Comparison of ENCODE assay signal across 15 cellular contexts in the genomic region with DNA sequence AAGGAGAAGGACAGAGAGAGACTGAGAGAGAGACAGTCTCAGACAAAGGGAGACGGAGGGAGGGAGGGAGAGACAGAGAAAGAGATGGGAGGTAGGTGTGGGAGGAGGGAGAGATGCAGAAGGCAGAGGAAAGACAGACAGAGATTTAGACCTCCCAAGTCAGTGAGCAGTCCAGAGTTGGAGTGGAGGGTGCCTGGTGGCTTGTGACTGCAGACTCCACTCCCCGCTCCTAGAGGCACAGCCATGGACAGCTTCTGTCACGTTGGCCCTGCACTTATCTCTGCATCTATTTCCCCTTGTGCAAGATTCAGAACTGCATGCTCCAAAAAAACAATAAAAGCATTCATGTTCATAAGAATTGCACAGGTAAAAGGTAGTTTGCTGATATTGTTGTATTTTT. TPM values are rescaled to one million over a fixed set of nuclear protein-coding genes. Genes with fewer than 3 reads are reported as not detected.
DNase-seq lines count a peak whose midpoint lies in the region; ATAC-seq and TF ChIP-seq lines count a peak whose summit lies in the region.
"Had no signal": no experiment of that assay in that cellular context is flagged by ENCODE, and none has a peak within 500 bp of the region (broad histone marks: within the 10 kb centered on the region; RNA-seq: fewer than 3 reads in every experiment).

No MANE protein-coding gene starts in this region.

- no peaks in the 10 kb centered on the region for H3K27me3 Mint-ChIP-seq in CD4-positive, CD25-positive, alpha-beta regulatory T cell
- no peaks in the 10 kb centered on the region for H3K27me3 Mint-ChIP-seq in activated naive CD8-positive, alpha-beta T cell treated with anti-CD3 and anti-CD28 coated beads for 36 hours
- no peaks in the 10 kb centered on the region for H3K27me3 Mint-ChIP-seq in natural killer cell (ENCODE audit: low read depth in 2 of 2)

- peak overlapping the region; percentile 88 for H3K4me3 ChIP-seq in CD4-positive, CD25-positive, alpha-beta regulatory T cell (ENCODE audit: low read depth, low read length)
- H3K4me3 ChIP-seq: MG63, right atrium auricular region, SJSA1 had no signal

- H3K27ac ChIP-seq in CD4-positive, CD25-positive, alpha-beta regulatory T cell (ENCODE audit: insufficient read depth, low read length, poor library complexity, severe bottlenecking), result peak overlapping the region; percentile 96
- H3K27ac ChIP-seq in KOPT-K1 (ENCODE audit: low read depth, low read length, poor library complexity, severe bottlenecking), result peak overlapping the region; percentile 97
- H3K27ac ChIP-seq: right atrium auricular region, SJSA1 had no signal

- H3K4me3 Mint-ChIP-seq in CD4-positive, CD25-positive, alpha-beta regulatory T cell, result peak overlapping the region; percentile 80 to 99 (median 92)
- peak overlapping the region; percentile 94 for H3K4me3 Mint-ChIP-seq in activated naive CD8-positive, alpha-beta T cell treated with anti-CD3 and anti-CD28 coated beads for 36 hours
- H3K4me3 Mint-ChIP-seq in natural killer cell, result peak overlapping the region; percentile 99
- H3K4me3 Mint-ChIP-seq: endodermal cell, type B pancreatic cell had no signal

- H3K27me3 ChIP-seq in CD4-positive, CD25-positive, alpha-beta regulatory T cell (ENCODE audit: control insufficient read depth, insufficient read depth, low read length), result no peaks in the 10 kb centered on the region
- H3K27me3 ChIP-seq: right atrium auricular region had no signal

- intact Hi-C loops in natural killer cell (cut with micrococcal nuclease), result loop anchor here (5.0 kb wide), 1 partner anchor 108 kb away; no protein-coding TSS in a partner anchor

- H3K4me1 ChIP-seq in CD4-positive, CD25-positive, alpha-beta regulatory T cell (ENCODE audit: control insufficient read depth, insufficient read depth, low read length, poor library complexity, severe bottlenecking), result peaks cover 95% of the 10 kb centered on the region
- H3K4me1 ChIP-seq: right atrium auricular region, SJSA1 had no signal

- peaks cover 29% of the 10 kb centered on the region for H3K36me3 Mint-ChIP-seq in CD4-positive, CD25-positive, alpha-beta regulatory T cell
- peaks cover 84% of the 10 kb centered on the region for H3K36me3 Mint-ChIP-seq in activated naive CD8-positive, alpha-beta T cell treated with anti-CD3 and anti-CD28 coated beads for 36 hours
- H3K36me3 Mint-ChIP-seq in natural killer cell, result peaks cover 2% of the 10 kb centered on the region
- H3K36me3 Mint-ChIP-seq: type B pancreatic cell had no signal

- no peak for ATAC-seq in CD4-positive, CD25-positive, alpha-beta regulatory T cell (ENCODE audit: low read depth in 2 of 2)
- ATAC-seq in natural killer cell (no peak), HG02759 (IDR thresholded peaks at IDR 0.05; ENCODE audit: unreplicated experiment) (no peak), GM18511 (IDR thresholded peaks at IDR 0.05; ENCODE audit: unreplicated experiment) (no peak)

- H3K4me1 Mint-ChIP-seq in CD4-positive, CD25-positive, alpha-beta regulatory T cell, result peaks cover 33 to 98% (median 82%) of the 10 kb centered on the region in 4 donors
- peaks cover 83% of the 10 kb centered on the region for H3K4me1 Mint-ChIP-seq in activated naive CD8-positive, alpha-beta T cell treated with anti-CD3 and anti-CD28 coated beads for 36 hours
- H3K4me1 Mint-ChIP-seq in natural killer cell, result peaks cover 96 to 97% of the 10 kb centered on the region in 2 donors

- H3K36me3 ChIP-seq in CD4-positive, CD25-positive, alpha-beta regulatory T cell (ENCODE audit: control insufficient read depth, insufficient read depth, low read length), result peaks cover 13% of the 10 kb centered on the region
- H3K36me3 ChIP-seq in KOPT-K1 (ENCODE audit: insufficient read depth, low read length), result peaks cover 24% of the 10 kb centered on the region
- H3K36me3 ChIP-seq: MG63, right atrium auricular region, SJSA1 had no signal

- no peak for TF ChIP-seq CTCF in natural killer cell (IDR thresholded peaks at IDR 0.05)

- peak in 1 of 3 donors; percentile 49 for DNase-seq in CD4-positive, CD25-positive, alpha-beta regulatory T cell
- no peak for DNase-seq in activated naive CD8-positive, alpha-beta T cell treated with anti-CD3 and anti-CD28 coated beads for 36 hours
- no peak for DNase-seq in natural killer cell
- DNase-seq in DMS 273 treated with DMSO at 0.1 percent for 48 hours (lab: John Stamatoyannopoulos, UW), result no peak
- no peak for DNase-seq in anterior cingulate cortex (lab: John Stamatoyannopoulos, UW)
- DNase-seq: head of caudate nucleus, MG63, NCI-H69 had no signal

- no peaks in the 10 kb centered on the region for H3K9me3 Mint-ChIP-seq in CD4-positive, CD25-positive, alpha-beta regulatory T cell
- no peaks in the 10 kb centered on the region for H3K9me3 Mint-ChIP-seq in activated naive CD8-positive, alpha-beta T cell treated with anti-CD3 and anti-CD28 coated beads for 36 hours
- no peaks in the 10 kb centered on the region for H3K9me3 Mint-ChIP-seq in natural killer cell
- H3K9me3 Mint-ChIP-seq: endodermal cell, type B pancreatic cell had no signal

- H3K27ac Mint-ChIP-seq in CD4-positive, CD25-positive, alpha-beta regulatory T cell, result peak overlapping the region; percentile 92 to 100 (median 97)
- peak overlapping the region; percentile 97 for H3K27ac Mint-ChIP-seq in activated naive CD8-positive, alpha-beta T cell treated with anti-CD3 and anti-CD28 coated beads for 36 hours
- peak overlapping the region in 1 of 2 donors; percentile 98 for H3K27ac Mint-ChIP-seq in natural killer cell
- H3K27ac Mint-ChIP-seq: endodermal cell, type B pancreatic cell had no signal

- no peaks in the 10 kb centered on the region for H3K9me3 ChIP-seq in CD4-positive, CD25-positive, alpha-beta regulatory T cell (ENCODE audit: control insufficient read depth in 2 of 2, low read length in 2 of 2)
- no peaks in the 10 kb centered on the region for H3K9me3 ChIP-seq in KOPT-K1 (ENCODE audit: insufficient read depth, low read length, poor library complexity, severe bottlenecking)
- H3K9me3 ChIP-seq: MG63, right atrium auricular region, SJSA1 had no signal

RNA-seq across cellular contexts. Expression of a gene that starts 10.7 kb away (rescaled TPM):
- 376 TPM for total RNA-seq in CD4-positive, CD25-positive, alpha-beta regulatory T cell
- 100 to 1,000 TPM; 153 to 176 (median 164) TPM for polyA plus RNA-seq in CD4-positive, CD25-positive, alpha-beta regulatory T cell
- 100 to 1,000 TPM; 220 to 225 TPM for total RNA-seq in activated naive CD8-positive, alpha-beta T cell treated with anti-CD3 and anti-CD28 coated beads for 36 hours
- total RNA-seq in natural killer cell, result 100 to 1,000 TPM; 294 to 391 (median 350) TPM
- total RNA-seq: SJSA1 had no signal
